Comparison of ENCODE assay signal across 1 cellular context in genomic region chr4:112523764-112524505, GRCh38.
A peak's percentile ranks its signal among the peaks of the same experiment; 100 is the strongest.
TF ChIP-seq lines count a peak whose summit lies in the region.

No MANE protein-coding gene starts in this region.

TF ChIP-seq in HepG2, 621 proteins besides CTCF, POLR2A, EP300 and RAD21 (continued from another document and continues in another):
- no peak; the same call in 1 of the 2 replicates for TF ChIP-seq ZNF563 (CRISPR knock-in tag; IDR thresholded peaks at IDR 0.05)
- no peak for TF ChIP-seq ZBTB40 (IDR thresholded peaks at IDR 0.05)
- TF ChIP-seq ZBTB40 (CRISPR knock-in tag; IDR thresholded peaks at IDR 0.05) = 0 out of 2 replicates have a peak, but pooled peaks have one; percentile 31
- TF ChIP-seq ZNF331 (CRISPR knock-in tag; IDR thresholded peaks at IDR 0.05) = peak; percentile 72
- no peak for TF ChIP-seq SP140L (CRISPR knock-in tag; IDR thresholded peaks at IDR 0.05; ENCODE audit: borderline replicate concordance)
- TF ChIP-seq HES4 (CRISPR knock-in tag; IDR thresholded peaks at IDR 0.05; ENCODE audit: borderline replicate concordance) = no peak
- TF ChIP-seq ZNF800 (CRISPR knock-in tag; IDR thresholded peaks at IDR 0.05) = 0 out of 2 replicates have a peak, but pooled peaks have one; percentile 56
- 0 out of 2 replicates have a peak, but pooled peaks have one; percentile 44 for TF ChIP-seq CBFB (CRISPR knock-in tag; IDR thresholded peaks at IDR 0.05)
- 0 out of 2 replicates have a peak, but pooled peaks have one; percentile 37 for TF ChIP-seq ZNF547 (CRISPR knock-in tag; IDR thresholded peaks at IDR 0.05)
- peak; percentile 24; the same call in 1 of the 2 replicates for TF ChIP-seq ZNF891 (CRISPR knock-in tag; IDR thresholded peaks at IDR 0.05)
- 0 out of 2 replicates have a peak, but pooled peaks have one; percentile 32 for TF ChIP-seq ZNF225 (CRISPR knock-in tag; IDR thresholded peaks at IDR 0.05)
- TF ChIP-seq RFXANK (CRISPR knock-in tag; IDR thresholded peaks at IDR 0.05) = no peak
- 0 out of 2 replicates have a peak, but pooled peaks have one; percentile 20 for TF ChIP-seq NFYB (CRISPR knock-in tag; IDR thresholded peaks at IDR 0.05)
- TF ChIP-seq ZMYM4 (CRISPR knock-in tag; IDR thresholded peaks at IDR 0.05) = peak; percentile 72
- no peak for TF ChIP-seq ZNF468 (CRISPR knock-in tag; IDR thresholded peaks at IDR 0.05)
- TF ChIP-seq ZNF670 (CRISPR knock-in tag; IDR thresholded peaks at IDR 0.05; ENCODE audit: borderline replicate concordance) = no peak
- peak; percentile 81 for TF ChIP-seq UBTF (CRISPR knock-in tag; IDR thresholded peaks at IDR 0.05)
- peak; percentile 65 for TF ChIP-seq ZGPAT (CRISPR knock-in tag; IDR thresholded peaks at IDR 0.05)
- no peak for TF ChIP-seq ADNP (CRISPR knock-in tag; IDR thresholded peaks at IDR 0.05)
- TF ChIP-seq PHF8 (CRISPR knock-in tag; IDR thresholded peaks at IDR 0.05) = 0 out of 2 replicates have a peak, but pooled peaks have one; percentile 30
- no peak for TF ChIP-seq ZNF276 (CRISPR knock-in tag; IDR thresholded peaks at IDR 0.05; ENCODE audit: low read depth)
- peak; percentile 46; the same call in 1 of the 2 replicates for TF ChIP-seq SPEN (CRISPR knock-in tag; IDR thresholded peaks at IDR 0.05; ENCODE audit: low read depth)
- TF ChIP-seq ZBTB14 (CRISPR knock-in tag; IDR thresholded peaks at IDR 0.05) = no peak
- 0 out of 2 replicates have a peak, but pooled peaks have one; percentile 46 for TF ChIP-seq POGZ (CRISPR knock-in tag; IDR thresholded peaks at IDR 0.05)
- no peak for TF ChIP-seq SOX5 (CRISPR knock-in tag; IDR thresholded peaks at IDR 0.05; ENCODE audit: borderline replicate concordance)
- TF ChIP-seq RERE (CRISPR knock-in tag; IDR thresholded peaks at IDR 0.05; ENCODE audit: low read depth) = no peak
- 0 out of 2 replicates have a peak, but pooled peaks have one; percentile 37 for TF ChIP-seq YEATS2 (CRISPR knock-in tag; IDR thresholded peaks at IDR 0.05; ENCODE audit: borderline replicate concordance)
- peak; percentile 32; the same call in 1 of the 2 replicates for TF ChIP-seq ZSCAN25 (CRISPR knock-in tag; IDR thresholded peaks at IDR 0.05)
- TF ChIP-seq BCL6 (CRISPR knock-in tag; IDR thresholded peaks at IDR 0.05) = peak; percentile 60
- TF ChIP-seq ZNF777 (CRISPR knock-in tag; IDR thresholded peaks at IDR 0.05) = peak; percentile 62
- TF ChIP-seq AHR (CRISPR knock-in tag; IDR thresholded peaks at IDR 0.05) = 0 out of 2 replicates have a peak, but pooled peaks have one; percentile 58
